Comparison of ENCODE assay signal across 1 cellular context in genomic region chr2:219368690-219369108, GRCh38.
TF ChIP-seq lines count a peak whose summit lies in the region.

No MANE protein-coding gene starts in this region.

TF ChIP-seq in endothelial cell of umbilical vein, 7 proteins besides CTCF, POLR2A, EP300 and RAD21:
- no peak for TF ChIP-seq MYC (IDR thresholded peaks at IDR 0.05; ENCODE audit: low read depth, low read length)
- no peak for TF ChIP-seq MAX (IDR thresholded peaks at IDR 0.05; ENCODE audit: insufficient read depth, insufficient read length)
- TF ChIP-seq EZH2 (IDR thresholded peaks at IDR 0.05; ENCODE audit: borderline replicate concordance, low read depth, low read length, severe bottlenecking): no peak
- TF ChIP-seq POLR2AphosphoS5 (IDR thresholded peaks at IDR 0.05; ENCODE audit: insufficient read depth, low read depth, low read length): no peak
- no peak for TF ChIP-seq JUN (IDR thresholded peaks at IDR 0.05; ENCODE audit: borderline replicate concordance, insufficient read depth, insufficient read length, low read depth)
- no peak for TF ChIP-seq FOS (IDR thresholded peaks at IDR 0.05; ENCODE audit: borderline replicate concordance, insufficient read depth, low read length)
- no peak for TF ChIP-seq GATA2 (IDR thresholded peaks at IDR 0.05; ENCODE audit: insufficient read depth, insufficient read length, low read depth, low read length)
